ENCODE assay signal across 8 cellular contexts in the genomic region with DNA sequence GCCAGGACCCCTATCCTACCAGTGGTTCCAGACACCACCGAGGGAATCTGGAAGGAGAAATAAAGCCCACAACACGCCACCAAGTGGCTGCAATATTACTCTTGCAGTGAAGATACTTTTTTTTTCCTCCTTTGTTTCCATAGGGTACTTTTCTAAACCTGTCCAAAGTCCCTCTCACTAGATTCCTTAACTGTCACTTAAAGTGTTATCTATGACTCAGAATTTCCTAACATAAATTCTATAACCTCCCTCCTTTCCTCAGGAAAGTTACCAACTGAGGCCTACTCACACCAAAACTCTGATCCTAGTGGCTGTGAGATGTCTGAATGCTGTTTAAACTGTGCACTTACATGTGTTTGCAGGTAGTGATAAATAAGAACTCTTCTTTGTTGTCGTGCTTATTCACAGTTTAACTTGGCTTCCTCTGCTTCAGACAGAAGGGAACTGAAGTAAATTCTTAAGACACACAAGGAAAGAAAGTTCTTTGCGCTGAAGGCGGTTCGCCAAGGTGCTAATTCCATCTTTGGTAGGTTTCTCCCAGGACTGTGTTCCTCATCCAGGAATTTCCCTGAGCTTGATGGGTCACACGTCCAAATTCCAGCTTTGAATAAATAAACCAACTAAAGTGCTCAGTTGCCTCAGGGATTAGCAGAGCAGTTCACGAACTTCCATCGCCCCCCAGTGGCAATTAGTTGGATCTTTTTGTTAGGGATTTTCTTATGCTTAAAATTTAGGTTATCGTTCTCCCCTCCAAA. TPM values are rescaled to one million over a fixed set of nuclear protein-coding genes. Genes with fewer than 3 reads are reported as not detected.
DNase-seq lines count a peak whose midpoint lies in the region; ATAC-seq and TF ChIP-seq lines count a peak whose summit lies in the region.

No MANE protein-coding gene starts in this region.

- no peaks in the 10 kb centered on the region for H3K4me1 ChIP-seq in colonic mucosa

- H3K36me3 ChIP-seq in colonic mucosa: no peaks in the 10 kb centered on the region

- H3K9me3 Mint-ChIP-seq in activated naive CD8-positive, alpha-beta T cell treated with anti-CD3 and anti-CD28 coated beads, Interleukin-2, amount 50 U/mL, for 24 hours: no peaks in the 10 kb centered on the region

- H3K36me3 Mint-ChIP-seq in activated naive CD8-positive, alpha-beta T cell treated with anti-CD3 and anti-CD28 coated beads, Interleukin-2, amount 50 U/mL, for 24 hours (ENCODE audit: low read depth): peaks cover 4% of the 10 kb centered on the region

- no peaks in the 10 kb centered on the region for H3K27me3 Mint-ChIP-seq in activated naive CD8-positive, alpha-beta T cell treated with anti-CD3 and anti-CD28 coated beads, Interleukin-2, amount 50 U/mL, for 24 hours

- H3K9ac ChIP-seq in colonic mucosa (ENCODE audit: low read depth in 2 of 2, low read length in 2 of 2): no peak overlapping the region

- no peak for ATAC-seq in activated naive CD8-positive, alpha-beta T cell treated with anti-CD3 and anti-CD28 coated beads, Interleukin-2, amount 50 U/mL, for 24 hours
- ATAC-seq in GM18870 (IDR thresholded peaks at IDR 0.05; ENCODE audit: unreplicated experiment): no peak
- ATAC-seq in activated CD4-positive, CD25-positive, alpha-beta regulatory T cell treated with anti-CD3 and anti-CD28 coated beads, Interleukin-2, amount 50 U/mL, for 24 hours: no peak

- H3K4me1 Mint-ChIP-seq in activated naive CD8-positive, alpha-beta T cell treated with anti-CD3 and anti-CD28 coated beads, Interleukin-2, amount 50 U/mL, for 24 hours: no peaks in the 10 kb centered on the region

- intact Hi-C loops in colonic mucosa (cut with DNase I): loop anchor here (10.0 kb wide), 1 partner anchor 466 kb away; no protein-coding TSS in a partner anchor

- TF ChIP-seq CTCF in colonic mucosa (IDR thresholded peaks at IDR 0.05): peak; percentile 43

- no peaks in the 10 kb centered on the region for H3K27me3 ChIP-seq in colonic mucosa

- H3K4me3 Mint-ChIP-seq in activated naive CD8-positive, alpha-beta T cell treated with anti-CD3 and anti-CD28 coated beads, Interleukin-2, amount 50 U/mL, for 24 hours: no peak overlapping the region

- H3K4me3 ChIP-seq in colonic mucosa: no peak overlapping the region

- no peak overlapping the region for H3K27ac Mint-ChIP-seq in activated naive CD8-positive, alpha-beta T cell treated with anti-CD3 and anti-CD28 coated beads, Interleukin-2, amount 50 U/mL, for 24 hours

- H3K9me3 ChIP-seq in colonic mucosa: no peaks in the 10 kb centered on the region

- DNase-seq in NCI-H1417 (lab: John Stamatoyannopoulos, UW): peak; percentile 9 to 61 (median 35)
- DNase-seq in NCI-H1417 treated with DMSO at 0.1 percent for 48 hours (lab: John Stamatoyannopoulos, UW): no peak
- DNase-seq in NCI-H446 (lab: John Stamatoyannopoulos, UW): peak; percentile 41 to 60
- DNase-seq in colonic mucosa: peak; percentile 54
- DNase-seq in middle frontal gyrus (ENCODE audit: extremely low spot score, low spot score): peak; percentile 26
- no peak for DNase-seq in activated naive CD8-positive, alpha-beta T cell treated with anti-CD3 and anti-CD28 coated beads, Interleukin-2, amount 50 U/mL, for 24 hours

- H3K27ac ChIP-seq in colonic mucosa: peak overlapping the region; percentile 40

RNA-seq across cellular contexts. Expression of a gene that starts 10.7 kb away (rescaled TPM):
- total RNA-seq in colonic mucosa: 10 to 100 TPM; 35.7 to 43.7 TPM

Comparison
In these comparisons a context has a peak if more than half of its experiments do, and no peak if none do; other contexts are left out.
1. DNase-seq: peak in NCI-H1417 (3 of 3), NCI-H446 (2 of 2), colonic mucosa (single experiment) and middle frontal gyrus (single experiment); none in NCI-H1417 treated with DMSO at 0.1 percent for 48 hours (single experiment) and activated naive CD8-positive, alpha-beta T cell treated with anti-CD3 and anti-CD28 coated beads, Interleukin-2, amount 50 U/mL, for 24 hours (single experiment).